12 cellular contexts compared by ENCODE assay signal in genomic region chr9:110340306-110340705, GRCh38. TPM values are rescaled to one million over a fixed set of nuclear protein-coding genes. Genes with fewer than 3 reads are reported as not detected.
A peak's percentile ranks its signal among the peaks of the same experiment; 100 is the strongest.
DNase-seq lines count a peak whose midpoint lies in the region; ATAC-seq, FAIRE-seq and TF ChIP-seq lines count a peak whose summit lies in the region.
"Had no signal": no experiment of that assay in that cellular context is flagged by ENCODE, and none has a peak within 500 bp of the region (broad histone marks: within the 10 kb centered on the region; RNA-seq: fewer than 3 reads in every experiment).

No MANE protein-coding gene starts in this region.

- no peak overlapping the region for H3K27ac ChIP-seq in DOHH2 (ENCODE audit: low read depth, low read length)
- no peak overlapping the region for H3K27ac ChIP-seq in kidney (ENCODE audit: low read depth in 2 of 2, low read length in 2 of 2)
- H3K27ac ChIP-seq in gastrocnemius medialis = no peak overlapping the region
- H3K27ac ChIP-seq in colonic mucosa = no peak overlapping the region

- FAIRE-seq in kidney (lab: Jason Lieb, UNC) = no peak

- intact Hi-C loops in kidney (cut with DNase I) (no loop called here), gastrocnemius medialis (cut with DNase I; ENCODE audit: low total_unique reads) (no loop called here), colonic mucosa (cut with DNase I) (no loop called here)

- H3F3A ChIP-seq in DOHH2 (ENCODE audit: control insufficient read depth, insufficient read depth) = no peaks in the 10 kb centered on the region

- H3K36me3 ChIP-seq in DOHH2 (ENCODE audit: control insufficient read depth, low read length) = no peaks in the 10 kb centered on the region
- H3K36me3 ChIP-seq in kidney (ENCODE audit: control insufficient read depth in 1 of 2, insufficient read depth in 2 of 2, low read length in 2 of 2) = no peaks in the 10 kb centered on the region
- no peaks in the 10 kb centered on the region for H3K36me3 ChIP-seq in gastrocnemius medialis
- H3K36me3 ChIP-seq in colonic mucosa = no peaks in the 10 kb centered on the region

- H3K4me2 ChIP-seq in DOHH2 (ENCODE audit: low read length) = no peak overlapping the region

- no peaks in the 10 kb centered on the region for H3K9me3 ChIP-seq in DOHH2 (ENCODE audit: control insufficient read depth, insufficient read depth, low read length)
- no peaks in the 10 kb centered on the region for H3K9me3 ChIP-seq in kidney (ENCODE audit: control insufficient read depth in 1 of 2, low read length in 2 of 2)
- H3K9me3 ChIP-seq in gastrocnemius medialis = no peaks in the 10 kb centered on the region
- no peaks in the 10 kb centered on the region for H3K9me3 ChIP-seq in colonic mucosa

- no peaks in the 10 kb centered on the region for H3K9me2 ChIP-seq in DOHH2 (replicated peaks; ENCODE audit: control insufficient read depth, low read length)

- no peak for ATAC-seq in gastrocnemius medialis
- ATAC-seq in HG02642 (IDR thresholded peaks at IDR 0.05; ENCODE audit: poor library complexity, unreplicated experiment) = no peak
- ATAC-seq: left cardiac atrium; sciatic nerve; stimulated activated effector memory CD8-positive, alpha-beta T cell treated with anti-CD3 and anti-CD28 coated beads, Interleukin-12 subunit alpha, Interleukin-12 subunit beta, amount 100 ng/mL, for 72 hours had no signal

- peak; percentile 26 for TF ChIP-seq CTCF in DOHH2 (IDR thresholded peaks at IDR 0.05; ENCODE audit: low read depth, low read length, poor library complexity, severe bottlenecking)
- TF ChIP-seq CTCF in kidney (IDR thresholded peaks at IDR 0.05; ENCODE audit: borderline replicate concordance, extremely low read depth, insufficient read depth) = peak; percentile 31
- no peak for TF ChIP-seq CTCF in gastrocnemius medialis (IDR thresholded peaks at IDR 0.05 in 4 of 5, conservative IDR thresholded peaks at IDR 0.05 in 1 of 5)
- no peak for TF ChIP-seq CTCF in colonic mucosa (IDR thresholded peaks at IDR 0.05)

- TF ChIP-seq POLR2A in gastrocnemius medialis (IDR thresholded peaks at IDR 0.05) = no peak

- no peak overlapping the region for H3K9ac ChIP-seq in kidney (ENCODE audit: low read length in 2 of 2)
- no peak overlapping the region for H3K9ac ChIP-seq in colonic mucosa (ENCODE audit: low read depth in 2 of 2, low read length in 2 of 2)

- no peaks in the 10 kb centered on the region for H4K20me1 ChIP-seq in DOHH2 (ENCODE audit: control insufficient read depth, insufficient read depth, low read depth, low read length)

- in situ Hi-C loops in KBM-7 (cut with MboI; ENCODE audit: low pct_unique_long_range_greater_than_20kb, low sequenced_read_pairs) = no loop called here
- in situ Hi-C loops in gastrocnemius medialis (cut with MboI; ENCODE audit: low sequenced_read_pairs in 4 of 4) = no loop called here

- no peaks in the 10 kb centered on the region for H3K27me3 ChIP-seq in DOHH2 (ENCODE audit: control insufficient read depth, low read length)
- no peaks in the 10 kb centered on the region for H3K27me3 ChIP-seq in gastrocnemius medialis
- H3K27me3 ChIP-seq in colonic mucosa = no peaks in the 10 kb centered on the region

- no peaks in the 10 kb centered on the region for H3K79me2 ChIP-seq in DOHH2 (ENCODE audit: control insufficient read depth, low read length)

- no peaks in the 10 kb centered on the region for H3K4me1 ChIP-seq in DOHH2 (ENCODE audit: control insufficient read depth, low read length)
- no peaks in the 10 kb centered on the region for H3K4me1 ChIP-seq in kidney (ENCODE audit: control insufficient read depth in 1 of 2, insufficient read depth in 1 of 2, low read depth in 1 of 2, low read length in 2 of 2)
- no peaks in the 10 kb centered on the region for H3K4me1 ChIP-seq in gastrocnemius medialis
- H3K4me1 ChIP-seq in colonic mucosa = no peaks in the 10 kb centered on the region

- H3K4me3 ChIP-seq in DOHH2 (ENCODE audit: low read length) = no peak overlapping the region
- H3K4me3 ChIP-seq in kidney (ENCODE audit: low read length in 2 of 2) = no peak overlapping the region
- no peak overlapping the region for H3K4me3 ChIP-seq in gastrocnemius medialis
- H3K4me3 ChIP-seq in colonic mucosa = no peak overlapping the region

- DNase-seq in KBM-7 = peak; percentile 12
- DNase-seq in amniotic epithelial cell (ENCODE audit: low read depth) = peak; percentile 32
- DNase-seq in kidney = no peak
- no peak for DNase-seq in gastrocnemius medialis
- no peak for DNase-seq in hepatic stellate cell (ENCODE audit: low spot score)
- DNase-seq in colonic mucosa = no peak
- DNase-seq: left cardiac atrium had no signal

RNA-seq across cellular contexts. Expression of gene TXNDC8, which starts 2.6 kb away (rescaled TPM):
- total RNA-seq in kidney = not detected
- not detected for polyA plus RNA-seq in kidney (ENCODE audit: insufficient read depth, low read depth, low replicate concordance)
- not detected for total RNA-seq in gastrocnemius medialis
- total RNA-seq in colonic mucosa = not detected
- total RNA-seq: cardiac septum, left cardiac atrium, sciatic nerve had no signal

Comparison
In these comparisons a context has a peak if more than half of its experiments do, and no peak if none do; other contexts are left out.
1. CTCF ChIP-seq: peak in DOHH2 (single experiment) and kidney (single experiment); none in gastrocnemius medialis (0 of 5) and colonic mucosa (single experiment).
2. DNase-seq: peak in KBM-7 (single experiment) and amniotic epithelial cell (single experiment); none in kidney (single experiment), gastrocnemius medialis (0 of 2), hepatic stellate cell (single experiment) and colonic mucosa (single experiment).